Comparison of ENCODE assay signal across 1 cellular context in genomic region chr12:27838543-27838942, GRCh38.
TF ChIP-seq lines count a peak whose summit lies in the region.

No MANE protein-coding gene starts in this region.

TF ChIP-seq in GM23338, 12 proteins besides CTCF, POLR2A, EP300 and RAD21:
- TF ChIP-seq ZNF331 (CRISPR knock-in tag; IDR thresholded peaks at IDR 0.05; ENCODE audit: low read depth): no peak
- no peak for TF ChIP-seq CREB1 (CRISPR knock-in tag; IDR thresholded peaks at IDR 0.05; ENCODE audit: low read depth)
- no peak for TF ChIP-seq ZNF462 (CRISPR knock-in tag; IDR thresholded peaks at IDR 0.05)
- TF ChIP-seq STAT1 (IDR thresholded peaks at IDR 0.05; ENCODE audit: unreplicated experiment): no peak
- no peak for TF ChIP-seq EZH2phosphoT487 (IDR thresholded peaks at IDR 0.05; ENCODE audit: unreplicated experiment)
- TF ChIP-seq ETS1 (IDR thresholded peaks at IDR 0.05): no peak
- TF ChIP-seq NANOG (IDR thresholded peaks at IDR 0.05; ENCODE audit: borderline replicate concordance): no peak
- no peak for TF ChIP-seq JUNB (IDR thresholded peaks at IDR 0.05; ENCODE audit: unreplicated experiment)
